8 cellular contexts compared by ENCODE assay signal in genomic region chr1:221435510-221435909, GRCh38.
DNase-seq lines count a peak whose midpoint lies in the region; ATAC-seq and TF ChIP-seq lines count a peak whose summit lies in the region.

No MANE protein-coding gene starts in this region.

- CTCF ChIA-PET in activated CD8-positive, alpha-beta memory T cell treated with anti-CD3 and anti-CD28 coated beads, Interleukin-2, amount 10 ng/mL, durations not matched to agents 7 days and 5 days (lab: Charles Lee): interaction anchor here (0.8 to 2.3 kb wide), 12 partner anchors 12 to 1020 kb away, joined by 3 to 29 read pairs (median 6); no protein-coding TSS in a partner anchor

- no peaks in the 10 kb centered on the region for H3K36me3 Mint-ChIP-seq in naive B cell
- no peaks in the 10 kb centered on the region for H3K36me3 Mint-ChIP-seq in activated CD8-positive, alpha-beta memory T cell treated with anti-CD3 and anti-CD28 coated beads, Interleukin-2, amount 10 ng/mL, durations not matched to agents 7 days and 5 days

- H3K27me3 Mint-ChIP-seq in naive B cell: peaks cover 0 to 7% (median 1%) of the 10 kb centered on the region in 3 donors
- peaks cover 12% of the 10 kb centered on the region for H3K27me3 Mint-ChIP-seq in activated CD8-positive, alpha-beta memory T cell treated with anti-CD3 and anti-CD28 coated beads, Interleukin-2, amount 10 ng/mL, durations not matched to agents 7 days and 5 days

- peaks cover 1 to 16% (median 15%) of the 10 kb centered on the region in 3 donors for H3K4me1 Mint-ChIP-seq in naive B cell
- peaks cover 28% of the 10 kb centered on the region for H3K4me1 Mint-ChIP-seq in activated CD8-positive, alpha-beta memory T cell treated with anti-CD3 and anti-CD28 coated beads, Interleukin-2, amount 10 ng/mL, durations not matched to agents 7 days and 5 days

- no peak overlapping the region for H3K4me3 Mint-ChIP-seq in naive B cell
- no peak overlapping the region for H3K4me3 Mint-ChIP-seq in activated CD8-positive, alpha-beta memory T cell treated with anti-CD3 and anti-CD28 coated beads, Interleukin-2, amount 10 ng/mL, durations not matched to agents 7 days and 5 days

- peak; percentile 94 for TF ChIP-seq CTCF in epithelial cell of esophagus (IDR thresholded peaks at IDR 0.05; ENCODE audit: insufficient read depth, low read depth, low read length, missing control alignments)

- DNase-seq in DMS79 (lab: John Stamatoyannopoulos, UW) (peak; percentile 4), LHCN-M2 (ENCODE audit: low read depth) (peak; percentile 77), SHP77 treated with DMSO at 0.1 percent for 48 hours (lab: John Stamatoyannopoulos, UW) (peak; percentile 27), epithelial cell of esophagus (ENCODE audit: low read depth) (peak; percentile 57), naive B cell (peak; percentile 43), T-helper 9 cell (no peak)
- no peak for DNase-seq in activated CD8-positive, alpha-beta memory T cell treated with anti-CD3 and anti-CD28 coated beads, Interleukin-2, amount 10 ng/mL, durations not matched to agents 7 days and 5 days

- no peaks in the 10 kb centered on the region for H3K9me3 Mint-ChIP-seq in naive B cell
- no peaks in the 10 kb centered on the region for H3K9me3 Mint-ChIP-seq in activated CD8-positive, alpha-beta memory T cell treated with anti-CD3 and anti-CD28 coated beads, Interleukin-2, amount 10 ng/mL, durations not matched to agents 7 days and 5 days (ENCODE audit: low read depth)

- ATAC-seq in GM21528 (IDR thresholded peaks at IDR 0.05; ENCODE audit: low FRiP score, unreplicated experiment): peak; percentile 72
- peak; percentile 32 to 50 for ATAC-seq in naive B cell (ENCODE audit: low read depth in 2 of 2)
- ATAC-seq in activated CD8-positive, alpha-beta memory T cell treated with anti-CD3 and anti-CD28 coated beads, Interleukin-2, amount 10 ng/mL, durations not matched to agents 7 days and 5 days: no peak

- no peak overlapping the region for H3K27ac Mint-ChIP-seq in naive B cell
- H3K27ac Mint-ChIP-seq in activated CD8-positive, alpha-beta memory T cell treated with anti-CD3 and anti-CD28 coated beads, Interleukin-2, amount 10 ng/mL, durations not matched to agents 7 days and 5 days: no peak overlapping the region

- H3K4me3 ChIP-seq in epithelial cell of esophagus (ENCODE audit: low read length): no peak overlapping the region

Comparison
In these comparisons a context has a peak if more than half of its experiments do, and no peak if none do; other contexts are left out.
1. DNase-seq: peak in DMS79 (single experiment), LHCN-M2 (single experiment), SHP77 treated with DMSO at 0.1 percent for 48 hours (single experiment), epithelial cell of esophagus (single experiment) and naive B cell (single experiment); none in activated CD8-positive, alpha-beta memory T cell treated with anti-CD3 and anti-CD28 coated beads, Interleukin-2, amount 10 ng/mL, durations not matched to agents 7 days and 5 days (single experiment) and T-helper 9 cell (single experiment).